ENCODE assay signal across 9 cellular contexts in the genomic region with DNA sequence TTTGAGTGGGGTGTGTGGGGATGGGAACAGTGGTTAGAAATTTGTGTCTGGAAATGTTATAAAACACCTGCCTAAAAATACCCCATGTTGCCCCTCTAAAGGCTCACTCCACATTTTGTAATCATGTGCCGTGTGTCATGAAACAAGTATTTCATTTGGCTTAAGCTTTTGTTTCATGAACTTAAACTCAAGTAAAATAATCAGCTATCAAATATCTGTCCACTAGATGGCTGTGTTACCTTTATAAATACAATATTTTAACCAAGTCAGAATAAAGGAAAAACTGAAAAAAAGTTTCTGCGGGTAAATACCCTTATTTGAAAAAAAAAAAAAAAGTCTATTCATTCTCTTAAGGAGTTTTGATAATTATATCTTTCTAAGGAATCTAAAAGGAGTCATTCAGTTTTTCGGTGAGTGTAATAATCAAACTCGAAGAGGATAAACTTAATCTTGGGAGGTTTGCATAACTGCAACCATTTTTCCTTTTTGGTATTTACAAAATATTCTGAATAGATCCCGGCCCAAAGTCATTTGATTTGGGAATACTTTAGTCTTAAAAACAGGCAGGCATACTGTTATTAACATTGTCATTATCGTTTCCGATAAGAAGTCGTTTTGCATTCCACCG. TPM values are rescaled to one million over a fixed set of nuclear protein-coding genes. Genes with fewer than 3 reads are reported as not detected.
DNase-seq lines count a peak whose midpoint lies in the region; ATAC-seq and TF ChIP-seq lines count a peak whose summit lies in the region.
"Had no signal": no experiment of that assay in that cellular context is flagged by ENCODE, and none has a peak within 500 bp of the region (broad histone marks: within the 10 kb centered on the region; RNA-seq: fewer than 3 reads in every experiment).

No MANE protein-coding gene starts in this region.

- peak; percentile 27 for TF ChIP-seq CTCF in cardiac fibroblast (IDR thresholded peaks at IDR 0.05; ENCODE audit: low read depth, low read length)

- DNase-seq in DMS79 treated with DMSO at 0.1 percent for 48 hours (lab: John Stamatoyannopoulos, UW) (peak; percentile 7), DMS79 (lab: John Stamatoyannopoulos, UW) (no peak), NCI-H1105 treated with DMSO at 0.1 percent for 48 hours (lab: John Stamatoyannopoulos, UW) (peak; percentile 53), cardiac fibroblast (ENCODE audit: low read depth in 2 of 2) (peak; percentile 85 to 88), myocyte (ENCODE audit: low read depth) (peak; percentile 65)
- no peak for DNase-seq in activated naive CD4-positive, alpha-beta T cell (lab: John Stamatoyannopoulos, UW)
- DNase-seq in activated CD4-positive, alpha-beta T cell treated with anti-CD3 and anti-CD28 coated beads for 48 hours = no peak

- H3K4me3 ChIP-seq in cardiac fibroblast (replicated peaks in 1 of 2; ENCODE audit: low read depth in 2 of 2, low read length in 2 of 2) = no peak overlapping the region
- H3K4me3 ChIP-seq: BLaER1 had no signal

- no peak for ATAC-seq in HG03045 (IDR thresholded peaks at IDR 0.05; ENCODE audit: unreplicated experiment)

RNA-seq across cellular contexts. Expression of a gene that starts 29.9 kb away (rescaled TPM):
- 19.0 and 21.9 TPM in 2 replicates for total RNA-seq in myocyte
- polyA plus RNA-seq in myocyte (2012) = 12.3 TPM

RNA-seq across cellular contexts. Expression of a gene that starts 49.5 kb away (rescaled TPM):
- total RNA-seq in myocyte = 4.1 and 5.3 TPM in 2 replicates
- polyA plus RNA-seq in myocyte (2012) = 1.8 TPM

Comparison
In these comparisons a context has a peak if more than half of its experiments do, and no peak if none do; other contexts are left out.
1. DNase-seq: peak in DMS79 treated with DMSO at 0.1 percent for 48 hours (single experiment), NCI-H1105 treated with DMSO at 0.1 percent for 48 hours (single experiment), cardiac fibroblast (2 of 2) and myocyte (single experiment); none in DMS79 (single experiment), activated naive CD4-positive, alpha-beta T cell (0 of 4) and activated CD4-positive, alpha-beta T cell treated with anti-CD3 and anti-CD28 coated beads for 48 hours (single experiment).